In genomic region chr17:63836811-63837210, GRCh38 we compare ENCODE assay signal across 17 cellular contexts. TPM values are rescaled to one million over a fixed set of nuclear protein-coding genes. Genes with fewer than 3 reads are reported as not detected.
DNase-seq lines count a peak whose midpoint lies in the region; ATAC-seq and TF ChIP-seq lines count a peak whose summit lies in the region.
"Had no signal": no experiment of that assay in that cellular context is flagged by ENCODE, and none has a peak within 500 bp of the region (broad histone marks: within the 10 kb centered on the region; RNA-seq: fewer than 3 reads in every experiment).

No MANE protein-coding gene starts in this region.

- DNase-seq in CD14-positive monocyte (ENCODE audit: low spot score) = no peak
- no peak for DNase-seq in T-cell
- DNase-seq in lower lobe of right lung = no peak
- DNase-seq in hepatocyte (ENCODE audit: low spot score) = no peak
- DNase-seq in NCI-H510A (lab: John Stamatoyannopoulos, UW) = no peak
- DNase-seq in left lung = no peak
- DNase-seq: DMS79 treated with DMSO at 0.1 percent for 48 hours; foreskin melanocyte; stimulated activated CD4-positive, alpha-beta T cell treated with anti-CD3 and anti-CD28 coated beads, Interleukin-4, amount 100 ng/mL, for 4 hours had no signal

- H3K4me2 ChIP-seq in hepatocyte = no peak overlapping the region
- H3K4me2 ChIP-seq: neural progenitor cell had no signal

- H3K9me3 Mint-ChIP-seq in CD14-positive monocyte (no peaks in the 10 kb centered on the region), T-cell (no peaks in the 10 kb centered on the region)
- H3K9me3 Mint-ChIP-seq: activated T-helper 1 cell treated with anti-CD3 and anti-CD28 coated beads, Interleukin-12 subunit alpha, Interleukin-12 subunit beta, Interleukin-2, Interleukin-4 antibody, amounts not matched to agents 30 ng/mL and 10 ng/mL and 1 ng/mL, durations not matched to agents 14 hours and 24 hours and 36 hours; mesothelial cell of epicardium; neural progenitor cell had no signal

- H3K4me1 ChIP-seq in lower lobe of right lung = peaks cover 54% of the 10 kb centered on the region
- H3K4me1 ChIP-seq in hepatocyte (ENCODE audit: insufficient read depth) = peaks cover 36% of the 10 kb centered on the region
- peaks cover 28 to 59% of the 10 kb centered on the region in 2 donors for H3K4me1 ChIP-seq in left lung

- H3K36me3 ChIP-seq in lower lobe of right lung = peaks cover 61% of the 10 kb centered on the region
- H3K36me3 ChIP-seq in hepatocyte (replicated peaks; ENCODE audit: insufficient read depth, low read depth) = no peaks in the 10 kb centered on the region
- peaks cover 0 to 58% of the 10 kb centered on the region in 2 donors for H3K36me3 ChIP-seq in left lung
- H3K36me3 ChIP-seq: neural progenitor cell had no signal

- no peak overlapping the region for H2AFZ ChIP-seq in hepatocyte
- H2AFZ ChIP-seq: neural progenitor cell had no signal

- H3K27ac Mint-ChIP-seq in CD14-positive monocyte = peak overlapping the region in 5 of 7 donors; percentile 28 to 74 (median 53)
- peak overlapping the region; percentile 52 for H3K27ac Mint-ChIP-seq in T-cell
- H3K27ac Mint-ChIP-seq: activated T-helper 1 cell treated with anti-CD3 and anti-CD28 coated beads, Interleukin-12 subunit alpha, Interleukin-12 subunit beta, Interleukin-2, Interleukin-4 antibody, amounts not matched to agents 30 ng/mL and 10 ng/mL and 1 ng/mL, durations not matched to agents 14 hours and 24 hours and 36 hours; mesothelial cell of epicardium; neural progenitor cell had no signal

- no peak for TF ChIP-seq CTCF in CD14-positive monocyte (IDR thresholded peaks at IDR 0.05)
- no peak for TF ChIP-seq CTCF in lower lobe of right lung (IDR thresholded peaks at IDR 0.05)
- no peak for TF ChIP-seq CTCF in hepatocyte (IDR thresholded peaks at IDR 0.05; ENCODE audit: poor library complexity)
- TF ChIP-seq CTCF in left lung (IDR thresholded peaks at IDR 0.05) = no peak

- no peak overlapping the region for H3K4me3 ChIP-seq in lower lobe of right lung
- no peak overlapping the region for H3K4me3 ChIP-seq in hepatocyte
- no peak overlapping the region for H3K4me3 ChIP-seq in left lung
- H3K4me3 ChIP-seq: neural progenitor cell had no signal

- peaks cover 31% of the 10 kb centered on the region for H4K20me1 ChIP-seq in hepatocyte (ENCODE audit: insufficient read depth, poor library complexity, severe bottlenecking)

- H3K27ac ChIP-seq in lower lobe of right lung (peak overlapping the region; percentile 90), temporal lobe (ENCODE audit: low read depth, low read length) (peak overlapping the region; percentile 100), hepatocyte (no peak overlapping the region), left lung (no peak overlapping the region)
- H3K27ac ChIP-seq: neural progenitor cell had no signal

- CTCF ChIA-PET in T-cell (lab: Charles Lee) = no interaction called here

- POLR2A ChIA-PET in T-cell (lab: Charles Lee) = no interaction called here

- H3K27me3 ChIP-seq in lower lobe of right lung (ENCODE audit: low read depth) (no peaks in the 10 kb centered on the region), hepatocyte (no peaks in the 10 kb centered on the region), left lung (no peaks in the 10 kb centered on the region)
- H3K27me3 ChIP-seq: neural progenitor cell, suprapubic skin had no signal

- WGBS in hepatocyte (ENCODE audit: low lambda C conversion rate, missing lambda C conversion rate) = 96% methylated on average over 7 of the region's 7 CpGs

- H3K4me3 Mint-ChIP-seq in CD14-positive monocyte (no peak overlapping the region), T-cell (no peak overlapping the region)
- H3K4me3 Mint-ChIP-seq: activated T-helper 1 cell treated with anti-CD3 and anti-CD28 coated beads, Interleukin-12 subunit alpha, Interleukin-12 subunit beta, Interleukin-2, Interleukin-4 antibody, amounts not matched to agents 30 ng/mL and 10 ng/mL and 1 ng/mL, durations not matched to agents 14 hours and 24 hours and 36 hours; mesothelial cell of epicardium; neural progenitor cell had no signal

- peaks cover 0 to 1% (median under 1%) of the 10 kb centered on the region in 3 donors for H3K27me3 Mint-ChIP-seq in CD14-positive monocyte (ENCODE audit: low read depth in 3 of 3)
- H3K27me3 Mint-ChIP-seq in T-cell = no peaks in the 10 kb centered on the region

- no peaks in the 10 kb centered on the region for H3K9me2 ChIP-seq in hepatocyte (replicated peaks; ENCODE audit: insufficient read depth)

- ATAC-seq in T-cell (replicated peaks in 1 of 4) (no peak), lower lobe of right lung (no peak), left lung (no peak)

- H3K36me3 Mint-ChIP-seq in CD14-positive monocyte (peaks cover 44 to 59% of the 10 kb centered on the region in 2 donors), T-cell (peaks cover 32% of the 10 kb centered on the region)

- peaks cover 65% of the 10 kb centered on the region for H3K79me2 ChIP-seq in hepatocyte

- H3K4me1 Mint-ChIP-seq in CD14-positive monocyte (peaks cover 46% of the 10 kb centered on the region), T-cell (peaks cover 57 to 68% (median 58%) of the 10 kb centered on the region in 3 donors)

- intact Hi-C loops in CD14-positive monocyte (cut with micrococcal nuclease) = no loop called here
- intact Hi-C loops in lower lobe of right lung (cut with DNase I) = no loop called here
- intact Hi-C loops in left lung (cut with DNase I) = no loop called here

- H3K9me3 ChIP-seq in lower lobe of right lung (no peaks in the 10 kb centered on the region), hepatocyte (ENCODE audit: low read depth) (no peaks in the 10 kb centered on the region), left lung (no peaks in the 10 kb centered on the region)
- H3K9me3 ChIP-seq: suprapubic skin had no signal

RNA-seq across cellular contexts. Expression of gene SMARCD2, which starts 5.7 kb away (rescaled TPM):
- polyA plus RNA-seq in CD14-positive monocyte (10 to 100 TPM; 60.2 to 77.9 TPM), hepatocyte (46.0 and 52.9 TPM in 2 replicates)
- total RNA-seq in T-cell (100 to 1,000 TPM in 4 of 5 donors, 10 to 100 TPM in 1; 94.9 to 129 (median 121) TPM), lower lobe of right lung (80.9 TPM), temporal lobe (4.7 TPM), hepatocyte (55.5 and 65.7 TPM in 2 replicates), left lung (10 to 100 TPM; 59.2 to 82.5 TPM)

RNA-seq across cellular contexts. Expression of gene FTSJ3, which starts 9.3 kb away (rescaled TPM):
- polyA plus RNA-seq in CD14-positive monocyte (10 to 100 TPM in 1 of 2 donors, 1 to 10 TPM in 1; 9.2 to 15.0 TPM), hepatocyte (28.5 and 30.0 TPM in 2 replicates)
- total RNA-seq in T-cell (10 to 100 TPM; 39.4 to 64.9 (median 53.3) TPM), lower lobe of right lung (37.4 TPM), temporal lobe (24.1 TPM), hepatocyte (27.0 and 28.5 TPM in 2 replicates), left lung (10 to 100 TPM; 32.1 to 47.4 TPM)

RNA-seq across cellular contexts. Expression of gene PSMC5, which starts 9.6 kb away (rescaled TPM):
- polyA plus RNA-seq in CD14-positive monocyte (10 to 100 TPM; 82.8 to 88.3 TPM), hepatocyte (129 and 132 TPM in 2 replicates)
- total RNA-seq in T-cell (100 to 1,000 TPM in 3 of 5 donors, 10 to 100 TPM in 2; 83.9 to 114 (median 107) TPM), lower lobe of right lung (98.6 TPM), temporal lobe (35.4 TPM), hepatocyte (37.3 and 46.6 TPM in 2 replicates), left lung (100 to 1,000 TPM in 1 of 2 donors, 10 to 100 TPM in 1; 89.8 to 141 TPM)

RNA-seq across cellular contexts. Expression of gene CSH2, which starts 36.7 kb away (rescaled TPM):
- polyA plus RNA-seq in CD14-positive monocyte (not detected), hepatocyte (0.84 TPM in 1 of 2 replicates, not detected in the other)
- total RNA-seq in T-cell (not detected), lower lobe of right lung (not detected), temporal lobe (not detected), hepatocyte (1.4 and 2.8 TPM in 2 replicates), left lung (not detected)
- total RNA-seq: activated T-helper 1 cell treated with anti-CD3 and anti-CD28 coated beads, Interleukin-12 subunit alpha, Interleukin-12 subunit beta, Interleukin-2, Interleukin-4 antibody, amounts not matched to agents 30 ng/mL and 10 ng/mL and 1 ng/mL, durations not matched to agents 14 hours and 24 hours and 36 hours; epithelial cell of proximal tubule; mesothelial cell of epicardium; pulmonary artery endothelial cell; suprapubic skin had no signal
- polyA plus RNA-seq: H1 had no signal

RNA-seq across cellular contexts. Expression of gene GH2, which starts 44.9 kb away (rescaled TPM):
- polyA plus RNA-seq in CD14-positive monocyte = not detected
- total RNA-seq in T-cell = not detected
- not detected for total RNA-seq in lower lobe of right lung
- not detected for total RNA-seq in temporal lobe
- total RNA-seq in hepatocyte = not detected in 2 replicates
- 1.8 TPM in 1 of 2 replicates, not detected in the other for polyA plus RNA-seq in hepatocyte
- total RNA-seq in left lung = not detected
- total RNA-seq: activated T-helper 1 cell treated with anti-CD3 and anti-CD28 coated beads, Interleukin-12 subunit alpha, Interleukin-12 subunit beta, Interleukin-2, Interleukin-4 antibody, amounts not matched to agents 30 ng/mL and 10 ng/mL and 1 ng/mL, durations not matched to agents 14 hours and 24 hours and 36 hours; epithelial cell of proximal tubule; mesothelial cell of epicardium; pulmonary artery endothelial cell; suprapubic skin had no signal

Comparison
In these comparisons a context has a peak if more than half of its experiments do, and no peak if none do; other contexts are left out.
1. H3K27ac ChIP-seq: peak in lower lobe of right lung (single experiment) and temporal lobe (single experiment); none in hepatocyte (single experiment) and left lung (0 of 2).